ENCODE assay signal across 15 cellular contexts in the genomic region with DNA sequence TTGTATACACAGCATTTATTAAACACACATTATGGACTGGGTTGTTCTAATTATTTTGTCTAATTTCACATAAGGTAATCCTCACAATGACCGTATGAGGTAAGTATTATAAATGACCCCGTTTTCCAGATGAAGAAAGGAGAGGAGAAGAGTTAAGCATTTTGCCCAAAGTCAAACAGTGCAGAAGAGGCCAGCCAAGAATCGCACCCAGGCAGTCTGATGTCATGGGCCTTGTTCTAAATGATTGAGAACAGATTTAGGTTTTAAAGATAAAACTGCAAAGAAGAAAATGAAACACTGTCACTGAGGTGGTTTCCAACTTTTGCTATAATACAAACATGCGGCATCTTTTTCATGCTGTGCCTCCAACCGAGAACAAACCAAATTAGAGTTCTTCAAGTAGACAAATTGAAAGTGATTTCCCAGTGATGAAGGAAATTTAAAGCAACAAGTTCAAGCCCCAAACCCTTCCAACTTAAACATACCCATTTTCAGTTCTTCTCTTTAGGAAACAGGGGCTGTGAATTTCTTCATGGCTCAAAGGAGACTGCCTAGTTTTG.
DNase-seq lines count a peak whose midpoint lies in the region; ATAC-seq and TF ChIP-seq lines count a peak whose summit lies in the region.
"Had no signal": no experiment of that assay in that cellular context is flagged by ENCODE, and none has a peak within 500 bp of the region (broad histone marks: within the 10 kb centered on the region; RNA-seq: fewer than 3 reads in every experiment).

No MANE protein-coding gene starts in this region.

- H3K27ac ChIP-seq in HEK293 (ENCODE audit: extremely low read depth, low read depth, low read length) (no peak overlapping the region), stomach smooth muscle (ENCODE audit: low read length) (no peak overlapping the region)
- H3K27ac ChIP-seq: SJCRH30 had no signal

- H3K27me3 ChIP-seq in stomach smooth muscle (ENCODE audit: control insufficient read depth in 1 of 2, insufficient read depth in 2 of 2, low read length in 2 of 2) = no peaks in the 10 kb centered on the region
- H3K27me3 ChIP-seq: SJCRH30 had no signal

- no peak overlapping the region for H3K9ac ChIP-seq in stomach smooth muscle (ENCODE audit: low read length in 2 of 2)

- CTCF ChIA-PET in HEK293 (lab: Yijun Ruan, JAX) = no interaction called here

- H3K4me3 ChIP-seq in HEK293 (ENCODE audit: low read depth, low read length) = no peak overlapping the region
- peak overlapping the region; percentile 30 to 37 for H3K4me3 ChIP-seq in stomach smooth muscle (ENCODE audit: low read length in 2 of 2)
- H3K4me3 ChIP-seq: SJCRH30 had no signal

- no peaks in the 10 kb centered on the region for H3K4me1 ChIP-seq in HEK293 (ENCODE audit: control insufficient read depth, insufficient read depth, low read length)
- peaks cover 16% of the 10 kb centered on the region for H3K4me1 ChIP-seq in stomach smooth muscle (ENCODE audit: control insufficient read depth, insufficient read depth, low read length)
- H3K4me1 ChIP-seq: SJCRH30 had no signal

- H3K36me3 ChIP-seq in HEK293 (ENCODE audit: control insufficient read depth in 2 of 2, insufficient read depth in 1 of 2, low read length in 2 of 2) (no peaks in the 10 kb centered on the region), stomach smooth muscle (ENCODE audit: control insufficient read depth in 2 of 2, insufficient read depth in 2 of 2, low read length in 2 of 2) (peaks cover 0 to 5% of the 10 kb centered on the region in 2 donors)
- H3K36me3 ChIP-seq: SJCRH30 had no signal

- no peaks in the 10 kb centered on the region for H3K9me3 ChIP-seq in HEK293 (ENCODE audit: control insufficient read depth, insufficient read depth, low read depth, low read length)
- H3K9me3 ChIP-seq in stomach smooth muscle (ENCODE audit: control insufficient read depth in 2 of 2, low read length in 2 of 2) = no peaks in the 10 kb centered on the region
- H3K9me3 ChIP-seq: SJCRH30 had no signal

- POLR2A ChIA-PET in HEK293 (lab: Yijun Ruan, JAX) = no interaction called here

- DNase-seq in brain pericyte (ENCODE audit: low read depth, low spot score) = peak; percentile 37
- DNase-seq in left kidney (ENCODE audit: low read depth, low spot score) = peak; percentile 3
- DNase-seq in activated CD8-positive, alpha-beta memory T cell treated with anti-CD3 and anti-CD28 coated beads, Interleukin-2, amount 50 U/mL, for 48 hours = no peak
- no peak for DNase-seq in COR-L47 (lab: John Stamatoyannopoulos, UW)
- DNase-seq: CD4-positive, CD25-positive, alpha-beta regulatory T cell; EL; H9; NCI-H1105; NCI-H187; NCI-H526 treated with DMSO at 0.1 percent for 48 hours; RPMI8226; SJCRH30 had no signal

- no peak for TF ChIP-seq CTCF in HEK293 (tag by site-specific recombination; IDR thresholded peaks at IDR 0.05)

- ATAC-seq in HG03521 (IDR thresholded peaks at IDR 0.05; ENCODE audit: unreplicated experiment) = no peak

TF ChIP-seq in HEK293, 187 proteins besides CTCF, POLR2A, EP300 and RAD21:
- TF ChIP-seq KLF10 (tag by site-specific recombination; IDR thresholded peaks at IDR 0.05) = no peak
- peak; percentile 54; the same call in 1 of the 2 replicates for TF ChIP-seq SCRT2 (tag by site-specific recombination; IDR thresholded peaks at IDR 0.05)
- TF ChIP-seq KLF7 (tag by site-specific recombination; IDR thresholded peaks at IDR 0.05; ENCODE audit: borderline replicate concordance) = no peak
- no peak for TF ChIP-seq OSR2 (tag by site-specific recombination; IDR thresholded peaks at IDR 0.05)
- TF ChIP-seq ZIC2 (tag by site-specific recombination; IDR thresholded peaks at IDR 0.05) = no peak
- TF ChIP-seq, protein P1, sequence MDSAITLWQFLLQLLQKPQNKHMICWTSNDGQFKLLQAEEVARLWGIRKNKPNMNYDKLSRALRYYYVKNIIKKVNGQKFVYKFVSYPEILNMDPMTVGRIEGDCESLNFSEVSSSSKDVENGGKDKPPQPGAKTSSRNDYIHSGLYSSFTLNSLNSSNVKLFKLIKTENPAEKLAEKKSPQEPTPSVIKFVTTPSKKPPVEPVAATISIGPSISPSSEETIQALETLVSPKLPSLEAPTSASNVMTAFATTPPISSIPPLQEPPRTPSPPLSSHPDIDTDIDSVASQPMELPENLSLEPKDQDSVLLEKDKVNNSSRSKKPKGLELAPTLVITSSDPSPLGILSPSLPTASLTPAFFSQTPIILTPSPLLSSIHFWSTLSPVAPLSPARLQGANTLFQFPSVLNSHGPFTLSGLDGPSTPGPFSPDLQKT (IDR thresholded peaks at IDR 0.05; ENCODE audit: borderline replicate concordance, low read depth, low read length) = no peak
- no peak for TF ChIP-seq BCL11B (tag by site-specific recombination; IDR thresholded peaks at IDR 0.05; ENCODE audit: low read depth)
- no peak for TF ChIP-seq MEIS1 (CRISPR knock-in tag; IDR thresholded peaks at IDR 0.05; ENCODE audit: borderline replicate concordance)
- TF ChIP-seq, protein P2, sequence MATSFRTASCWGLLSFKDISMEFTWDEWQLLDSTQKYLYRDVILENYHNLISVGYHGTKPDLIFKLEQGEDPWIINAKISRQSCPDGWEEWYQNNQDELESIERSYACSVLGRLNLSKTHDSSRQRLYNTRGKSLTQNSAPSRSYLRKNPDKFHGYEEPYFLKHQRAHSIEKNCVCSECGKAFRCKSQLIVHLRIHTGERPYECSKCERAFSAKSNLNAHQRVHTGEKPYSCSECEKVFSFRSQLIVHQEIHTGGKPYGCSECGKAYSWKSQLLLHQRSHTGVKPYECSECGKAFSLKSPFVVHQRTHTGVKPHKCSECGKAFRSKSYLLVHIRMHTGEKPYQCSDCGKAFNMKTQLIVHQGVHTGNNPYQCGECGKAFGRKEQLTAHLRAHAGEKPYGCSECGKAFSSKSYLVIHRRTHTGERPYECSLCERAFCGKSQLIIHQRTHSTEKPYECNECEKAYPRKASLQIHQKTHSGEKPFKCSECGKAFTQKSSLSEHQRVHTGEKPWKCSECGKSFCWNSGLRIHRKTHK (tag by site-specific recombination; IDR thresholded peaks at IDR 0.05) = no peak
- no peak for TF ChIP-seq ZNF354C (tag by site-specific recombination; IDR thresholded peaks at IDR 0.05; ENCODE audit: borderline replicate concordance, low read depth)
- no peak for TF ChIP-seq ZFP37 (tag by site-specific recombination; IDR thresholded peaks at IDR 0.05)
- TF ChIP-seq, protein P3, sequence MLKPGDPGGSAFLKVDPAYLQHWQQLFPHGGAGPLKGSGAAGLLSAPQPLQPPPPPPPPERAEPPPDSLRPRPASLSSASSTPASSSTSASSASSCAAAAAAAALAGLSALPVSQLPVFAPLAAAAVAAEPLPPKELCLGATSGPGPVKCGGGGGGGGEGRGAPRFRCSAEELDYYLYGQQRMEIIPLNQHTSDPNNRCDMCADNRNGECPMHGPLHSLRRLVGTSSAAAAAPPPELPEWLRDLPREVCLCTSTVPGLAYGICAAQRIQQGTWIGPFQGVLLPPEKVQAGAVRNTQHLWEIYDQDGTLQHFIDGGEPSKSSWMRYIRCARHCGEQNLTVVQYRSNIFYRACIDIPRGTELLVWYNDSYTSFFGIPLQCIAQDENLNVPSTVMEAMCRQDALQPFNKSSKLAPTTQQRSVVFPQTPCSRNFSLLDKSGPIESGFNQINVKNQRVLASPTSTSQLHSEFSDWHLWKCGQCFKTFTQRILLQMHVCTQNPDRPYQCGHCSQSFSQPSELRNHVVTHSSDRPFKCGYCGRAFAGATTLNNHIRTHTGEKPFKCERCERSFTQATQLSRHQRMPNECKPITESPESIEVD (tag by site-specific recombination; IDR thresholded peaks at IDR 0.05) = 0 out of 2 replicates have a peak, but pooled peaks have one; percentile 15
- no peak for TF ChIP-seq ZNF423 (tag by site-specific recombination; IDR thresholded peaks at IDR 0.05)
- no peak for TF ChIP-seq REPIN1 (tag by site-specific recombination; IDR thresholded peaks at IDR 0.05; ENCODE audit: low read depth)
- TF ChIP-seq ZNF248 (tag by site-specific recombination; IDR thresholded peaks at IDR 0.05) = no peak
TF ChIP-seq in HEK293: peak in this region for 2.

Comparison
In these comparisons a context has a peak if more than half of its experiments do, and no peak if none do; other contexts are left out.
1. DNase-seq: peak in brain pericyte (single experiment) and left kidney (single experiment); none in activated CD8-positive, alpha-beta memory T cell treated with anti-CD3 and anti-CD28 coated beads, Interleukin-2, amount 50 U/mL, for 48 hours (single experiment) and COR-L47 (single experiment).